Comparison of ENCODE assay signal across 24 cellular contexts in the genomic region with DNA sequence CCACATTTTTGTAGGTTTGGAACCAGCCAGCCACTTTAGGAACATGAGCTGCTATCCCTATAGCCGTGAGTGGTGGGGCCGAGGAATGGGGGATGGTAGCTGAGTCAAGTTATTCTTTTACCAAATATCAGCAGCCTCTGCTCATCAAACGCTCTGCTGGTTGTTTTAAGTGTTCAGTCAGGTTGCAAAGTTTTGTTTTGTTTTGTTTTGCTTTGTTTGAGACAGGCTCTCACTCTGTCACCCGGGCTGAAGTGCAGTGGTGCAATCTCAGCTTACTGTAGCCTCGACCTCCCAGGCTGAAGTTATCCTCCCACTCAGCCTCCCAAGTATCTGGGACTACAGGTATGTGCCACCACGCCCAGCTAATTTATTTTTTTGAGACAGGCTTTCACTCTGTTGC. TPM values are rescaled to one million over a fixed set of nuclear protein-coding genes. Genes with fewer than 3 reads are reported as not detected.
"Had no signal": no experiment of that assay in that cellular context is flagged by ENCODE, and none has a peak within 500 bp of the region (broad histone marks: within the 10 kb centered on the region; RNA-seq: fewer than 3 reads in every experiment).

No MANE protein-coding gene starts in this region.

- H3K27ac ChIP-seq: coronary artery, heart left ventricle, left ventricle myocardium inferior, parathyroid adenoma, psoas muscle, stomach, thoracic aorta, vagina had no signal

- DNase-seq: effector CD4-positive, alpha-beta T cell; heart left ventricle; hippocampal formation; left ventricle myocardium inferior; mesendoderm; naive B cell; occipital lobe; psoas muscle; small intestine; stimulated activated CD4-positive, alpha-beta T cell treated with anti-CD3 and anti-CD28 coated beads, Interleukin-12 subunit alpha, Interleukin-12 subunit beta, amount 100 ng/mL, for 4 hours; stimulated activated naive CD4-positive, alpha-beta T cell; stomach; substantia nigra; trophoblast cell had no signal

- H3K4me1 ChIP-seq: parathyroid adenoma had no signal

- H3K4me3 ChIP-seq: coronary artery, heart left ventricle, left ventricle myocardium inferior, lung, psoas muscle, stomach, thoracic aorta, vagina had no signal

- H3K9me3 ChIP-seq: thoracic aorta, vagina had no signal

- H3K36me3 ChIP-seq: thoracic aorta, vagina had no signal

- H3K27me3 ChIP-seq: heart left ventricle, stomach, vagina had no signal

- H3K4me3 Mint-ChIP-seq: naive B cell, nephron had no signal

- ATAC-seq: heart left ventricle, psoas muscle had no signal

- H3K27me3 Mint-ChIP-seq: naive B cell had no signal

RNA-seq across cellular contexts. Expression of gene GSTT4, which starts 20.2 kb away (rescaled TPM):
- total RNA-seq: chondrocyte, dermis microvascular lymphatic vessel endothelial cell, frontal cortex, glomerular endothelial cell, heart left ventricle, left ventricle myocardium inferior, lung, occipital lobe, psoas muscle, stomach, thoracic aorta, vagina had no signal

RNA-seq across cellular contexts. Expression of gene GSTT2, which starts 45.5 kb away (rescaled TPM):
- total RNA-seq: chondrocyte, occipital lobe, stomach, thoracic aorta, vagina had no signal

RNA-seq across cellular contexts. Expression of gene DDTL, which starts 58.8 kb away (rescaled TPM):
- total RNA-seq: chondrocyte, vagina had no signal
